22 cellular contexts compared by ENCODE assay signal in the genomic region with DNA sequence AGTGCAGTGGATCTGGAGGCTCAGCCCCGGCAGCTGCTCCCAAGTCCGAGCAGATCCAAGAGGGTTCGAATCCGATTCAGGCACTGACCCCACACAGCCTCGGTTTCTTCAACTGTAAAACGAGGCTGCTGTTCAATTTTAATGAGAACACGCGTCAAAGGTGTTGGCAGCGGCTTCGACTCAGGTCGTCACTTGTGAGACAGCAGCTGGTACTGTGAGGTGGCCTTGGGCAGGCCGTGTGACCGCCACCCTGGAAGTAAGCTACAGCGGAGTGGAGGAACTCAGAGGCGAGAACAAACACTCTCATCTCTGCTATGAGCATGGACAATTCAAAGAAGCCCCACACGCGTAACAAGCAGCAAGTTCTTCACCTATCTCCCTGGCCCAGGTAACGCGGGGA. TPM values are rescaled to one million over a fixed set of nuclear protein-coding genes. Genes with fewer than 3 reads are reported as not detected.
A peak's percentile ranks its signal among the peaks of the same experiment; 100 is the strongest.
DNase-seq lines count a peak whose midpoint lies in the region; ATAC-seq and TF ChIP-seq lines count a peak whose summit lies in the region.
"Had no signal": no experiment of that assay in that cellular context is flagged by ENCODE, and none has a peak within 500 bp of the region (broad histone marks: within the 10 kb centered on the region; RNA-seq: fewer than 3 reads in every experiment).

No MANE protein-coding gene starts in this region.

- TF ChIP-seq CTCF in natural killer cell (IDR thresholded peaks at IDR 0.05) (no peak), RWPE1 (conservative IDR thresholded peaks at IDR 0.05; ENCODE audit: low read depth) (no peak), coronary artery (IDR thresholded peaks at IDR 0.05) (no peak)

- H3K27ac Mint-ChIP-seq in natural killer cell, result peak overlapping the region; percentile 82 to 87
- peak overlapping the region in 1 of 2 donors; percentile 84 for H3K27ac Mint-ChIP-seq in natural killer cell treated with Interleukin-12 subunit alpha and Interleukin-12 subunit beta and Interleukin-15 and Interleukin-18, amount 100 ng/mL, for 72 hours
- H3K27ac Mint-ChIP-seq in immature natural killer cell, result peak overlapping the region; percentile 90 to 94 (median 92)

- ATAC-seq in natural killer cell (no peak), HG03175 (IDR thresholded peaks at IDR 0.05; ENCODE audit: unreplicated experiment) (no peak), HG03378 (IDR thresholded peaks at IDR 0.05; ENCODE audit: unreplicated experiment) (no peak)
- no peak for ATAC-seq in natural killer cell treated with Interleukin-12 subunit alpha and Interleukin-12 subunit beta and Interleukin-15 and Interleukin-18, amount 100 ng/mL, for 72 hours
- ATAC-seq: left colon, psoas muscle had no signal

- CTCF ChIA-PET in RWPE1 (lab: Yijun Ruan, JAX), result interaction anchor here (1.2 kb wide), 1 partner anchor 27 kb away, joined by 5 read pairs; no protein-coding TSS in a partner anchor

- H3K27me3 Mint-ChIP-seq in natural killer cell (ENCODE audit: low read depth in 2 of 2), result no peaks in the 10 kb centered on the region
- H3K27me3 Mint-ChIP-seq in natural killer cell treated with Interleukin-12 subunit alpha and Interleukin-12 subunit beta and Interleukin-15 and Interleukin-18, amount 100 ng/mL, for 72 hours, result no peaks in the 10 kb centered on the region
- H3K27me3 Mint-ChIP-seq in immature natural killer cell (ENCODE audit: low read depth in 3 of 3), result peaks cover 4 to 15% (median 10%) of the 10 kb centered on the region in 3 donors

- intact Hi-C loops in natural killer cell (cut with micrococcal nuclease), result no loop called here

- no peaks in the 10 kb centered on the region for H3K9me3 Mint-ChIP-seq in natural killer cell
- H3K9me3 Mint-ChIP-seq in natural killer cell treated with Interleukin-12 subunit alpha and Interleukin-12 subunit beta and Interleukin-15 and Interleukin-18, amount 100 ng/mL, for 72 hours, result no peaks in the 10 kb centered on the region
- H3K9me3 Mint-ChIP-seq in immature natural killer cell, result no peaks in the 10 kb centered on the region

- H3K4me3 ChIP-seq in coronary artery, result no peak overlapping the region
- H3K4me3 ChIP-seq: ascending aorta, psoas muscle had no signal

- POLR2A ChIA-PET in RWPE1 (lab: Yijun Ruan, JAX; ENCODE audit: low non-redundant PET), result no interaction called here

- H3K4me1 Mint-ChIP-seq in natural killer cell, result peaks cover 44 to 46% of the 10 kb centered on the region in 2 donors
- H3K4me1 Mint-ChIP-seq in natural killer cell treated with Interleukin-12 subunit alpha and Interleukin-12 subunit beta and Interleukin-15 and Interleukin-18, amount 100 ng/mL, for 72 hours (ENCODE audit: low read depth in 2 of 2), result peaks cover 35 to 39% of the 10 kb centered on the region in 2 donors
- peaks cover 66 to 69% of the 10 kb centered on the region in 2 donors for H3K4me1 Mint-ChIP-seq in immature natural killer cell

- DNase-seq in natural killer cell (no peak), RWPE1 (ENCODE audit: low spot score) (no peak), immature natural killer cell (no peak), coronary artery (ENCODE audit: low spot score) (no peak), anterior cingulate cortex (lab: John Stamatoyannopoulos, UW) (no peak)
- no peak for DNase-seq in natural killer cell treated with Interleukin-12 subunit alpha and Interleukin-12 subunit beta and Interleukin-15 and Interleukin-18, amount 100 ng/mL, for 72 hours (ENCODE audit: low spot score)
- DNase-seq: activated CD4-positive, alpha-beta T cell treated with anti-CD3 and anti-CD28 coated beads for 4 hours; central memory CD4-positive, alpha-beta T cell; heart left ventricle; KG1; NCI-H2171; NCI-H526; psoas muscle; SK-N-SH; stimulated activated CD4-positive, alpha-beta T cell treated with anti-CD3 and anti-CD28 coated beads, Interleukin-2, amount 100 ng/mL, for 24 hours had no signal

- H3K36me3 Mint-ChIP-seq in natural killer cell (no peaks in the 10 kb centered on the region), immature natural killer cell (peaks cover 4 to 22% (median 15%) of the 10 kb centered on the region in 3 donors)
- no peaks in the 10 kb centered on the region for H3K36me3 Mint-ChIP-seq in natural killer cell treated with Interleukin-12 subunit alpha and Interleukin-12 subunit beta and Interleukin-15 and Interleukin-18, amount 100 ng/mL, for 72 hours

- no peak overlapping the region for H3K4me3 Mint-ChIP-seq in natural killer cell
- H3K4me3 Mint-ChIP-seq in natural killer cell treated with Interleukin-12 subunit alpha and Interleukin-12 subunit beta and Interleukin-15 and Interleukin-18, amount 100 ng/mL, for 72 hours, result no peak overlapping the region
- peak overlapping the region in 4 of 5 donors; percentile 36 to 61 (median 50) for H3K4me3 Mint-ChIP-seq in immature natural killer cell

- H3K27ac ChIP-seq in RWPE1, result peak overlapping the region; percentile 24; the same call in 1 of the 2 replicates
- no peak overlapping the region for H3K27ac ChIP-seq in coronary artery
- H3K27ac ChIP-seq: ascending aorta, psoas muscle had no signal

RNA-seq across cellular contexts. Expression of gene MAP2K2, which starts 9.7 kb away (rescaled TPM):
- total RNA-seq in natural killer cell, result 100 to 1,000 TPM; 137 to 154 (median 152) TPM
- 100 to 1,000 TPM; 170 to 206 TPM for total RNA-seq in natural killer cell treated with Interleukin-12 subunit alpha and Interleukin-12 subunit beta and Interleukin-15 and Interleukin-18, amount 100 ng/mL, for 72 hours
- 10 to 100 TPM; 75.5 to 96.0 (median 86.6) TPM for polyA plus RNA-seq in immature natural killer cell

RNA-seq across cellular contexts. Expression of gene CREB3L3, which starts 39.2 kb away (rescaled TPM):
- under 1 TPM in 2 of 3 donors, not detected in 1; 0.43 to 0.70 TPM for total RNA-seq in natural killer cell
- total RNA-seq in natural killer cell treated with Interleukin-12 subunit alpha and Interleukin-12 subunit beta and Interleukin-15 and Interleukin-18, amount 100 ng/mL, for 72 hours, result not detected
- polyA plus RNA-seq in immature natural killer cell, result not detected
- total RNA-seq: epithelial cell of proximal tubule, fibroblast of villous mesenchyme, heart left ventricle, HT-29, psoas muscle had no signal
- polyA plus RNA-seq: heart left ventricle had no signal

RNA-seq across cellular contexts. Expression of gene ZBTB7A, which starts 47.5 kb away (rescaled TPM):
- total RNA-seq in natural killer cell, result 10 to 100 TPM; 81.6 to 97.7 (median 82.9) TPM
- 10 to 100 TPM; 63.4 to 70.5 TPM for total RNA-seq in natural killer cell treated with Interleukin-12 subunit alpha and Interleukin-12 subunit beta and Interleukin-15 and Interleukin-18, amount 100 ng/mL, for 72 hours
- polyA plus RNA-seq in immature natural killer cell, result 10 to 100 TPM; 10.2 to 62.3 (median 29.0) TPM

Comparison
In these comparisons a context has a peak if more than half of its experiments do, and no peak if none do; other contexts are left out.
1. H3K4me3 Mint-ChIP-seq: peak in immature natural killer cell (4 of 5); none in natural killer cell (single experiment) and natural killer cell treated with Interleukin-12 subunit alpha and Interleukin-12 subunit beta and Interleukin-15 and Interleukin-18, amount 100 ng/mL, for 72 hours (single experiment).